20 cellular contexts compared by ENCODE assay signal in the genomic region with DNA sequence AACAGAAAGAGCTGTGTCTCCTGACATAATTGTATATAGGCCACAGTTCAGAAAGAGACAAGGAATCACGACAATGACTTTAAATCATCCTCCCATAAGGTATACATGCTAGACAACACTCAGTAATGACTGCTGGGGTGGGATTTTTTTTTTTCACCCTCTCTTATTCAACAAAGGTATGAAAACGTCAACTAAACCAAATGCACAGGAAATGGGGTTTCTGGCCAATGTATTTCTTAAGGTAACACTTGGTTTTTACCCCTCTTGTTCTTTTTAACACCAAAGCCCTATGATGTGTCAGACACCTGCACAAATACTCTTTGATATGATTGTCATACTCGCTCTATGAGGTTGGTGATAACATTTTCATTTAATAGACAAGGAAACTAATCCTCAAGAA.
DNase-seq lines count a peak whose midpoint lies in the region; ATAC-seq and TF ChIP-seq lines count a peak whose summit lies in the region.
"Had no signal": no experiment of that assay in that cellular context is flagged by ENCODE, and none has a peak within 500 bp of the region (broad histone marks: within the 10 kb centered on the region; RNA-seq: fewer than 3 reads in every experiment).

No MANE protein-coding gene starts in this region.

- H3K27me3 ChIP-seq in mesendoderm (ENCODE audit: insufficient read depth, low read length, poor library complexity): no peaks in the 10 kb centered on the region
- no peaks in the 10 kb centered on the region for H3K27me3 ChIP-seq in transverse colon
- H3K27me3 ChIP-seq in MM.1S (replicated peaks; ENCODE audit: insufficient read depth, low read length): no peaks in the 10 kb centered on the region
- H3K27me3 ChIP-seq: cardiac muscle cell, heart left ventricle, left lung had no signal

- H3K36me3 ChIP-seq in mesendoderm (ENCODE audit: control insufficient read depth, insufficient read depth, low read length): no peaks in the 10 kb centered on the region
- H3K36me3 ChIP-seq in transverse colon: no peaks in the 10 kb centered on the region
- H3K36me3 ChIP-seq in MM.1S (replicated peaks; ENCODE audit: insufficient read depth, low read length): no peaks in the 10 kb centered on the region
- H3K36me3 ChIP-seq: cardiac muscle cell, heart left ventricle, left lung, prostate gland had no signal

- peak overlapping the region in 1 of 2 donors; percentile 33 for H3K27ac Mint-ChIP-seq in activated naive CD4-positive, alpha-beta T cell treated with anti-CD3 and anti-CD28 coated beads, Interleukin-2, amount 50 U/mL, for 72 hours
- H3K27ac Mint-ChIP-seq in activated T-helper 17 cell treated with anti-CD3 and anti-CD28 coated beads, Interleukin-2, amount 50 U/mL, for 72 hours: peak overlapping the region; percentile 27
- H3K27ac Mint-ChIP-seq: CD14-positive monocyte, WTC11 had no signal

- H3K36me3 Mint-ChIP-seq in activated naive CD4-positive, alpha-beta T cell treated with anti-CD3 and anti-CD28 coated beads, Interleukin-2, amount 50 U/mL, for 72 hours: peaks cover 0 to 2% of the 10 kb centered on the region in 2 donors
- no peaks in the 10 kb centered on the region for H3K36me3 Mint-ChIP-seq in activated T-helper 17 cell treated with anti-CD3 and anti-CD28 coated beads, Interleukin-2, amount 50 U/mL, for 72 hours (ENCODE audit: low read depth)
- H3K36me3 Mint-ChIP-seq: CD14-positive monocyte, WTC11 had no signal

- no peak overlapping the region for H2AFZ ChIP-seq in MM.1S (ENCODE audit: low read length)

- no peaks in the 10 kb centered on the region for H4K20me1 ChIP-seq in MM.1S (ENCODE audit: insufficient read depth, low read length)

- H3K9ac ChIP-seq in mesendoderm (ENCODE audit: low read length): no peak overlapping the region
- no peak overlapping the region for H3K9ac ChIP-seq in MM.1S (ENCODE audit: low read length)

- no peak overlapping the region for H4K8ac ChIP-seq in mesendoderm (ENCODE audit: low read depth, low read length)

- no peak for TF ChIP-seq POLR2A in transverse colon (IDR thresholded peaks at IDR 0.05)

- H3K18ac ChIP-seq in mesendoderm (ENCODE audit: low read length): no peak overlapping the region

- H3K79me2 ChIP-seq in mesendoderm (ENCODE audit: control insufficient read depth, insufficient read depth, low read length) (no peaks in the 10 kb centered on the region), MM.1S (ENCODE audit: low read length) (no peaks in the 10 kb centered on the region)

- no peaks in the 10 kb centered on the region for H3K27me3 Mint-ChIP-seq in activated T-helper 17 cell treated with anti-CD3 and anti-CD28 coated beads, Interleukin-2, amount 50 U/mL, for 72 hours

- H3K27ac ChIP-seq in mesendoderm (ENCODE audit: low read depth, low read length) (peak overlapping the region; percentile 93), transverse colon (peak overlapping the region in 3 of 4 donors; percentile 18 to 69 (median 37)), MM.1S (ENCODE audit: low read length) (no peak overlapping the region)
- H3K27ac ChIP-seq: cardiac muscle cell, heart left ventricle, left lung, prostate gland had no signal

- in situ Hi-C loops in transverse colon (cut with MboI; ENCODE audit: low pct_ligation_motif_present in 1 of 4, low pct_unique_long_range_greater_than_20kb in 1 of 4, low sequenced_read_pairs in 3 of 4): no loop called here

- no peaks in the 10 kb centered on the region for H3K79me1 ChIP-seq in mesendoderm (ENCODE audit: low read length)

- H3K9me2 ChIP-seq in MM.1S (replicated peaks; ENCODE audit: insufficient read depth, low read length): no peaks in the 10 kb centered on the region

- H4K5ac ChIP-seq in mesendoderm (ENCODE audit: low read length): no peak overlapping the region

- intact Hi-C loops in transverse colon (cut with DNase I; ENCODE audit: low total_unique reads): no loop called here

- no peak overlapping the region for H3K4me3 ChIP-seq in mesendoderm (ENCODE audit: low read length)
- H3K4me3 ChIP-seq in transverse colon: no peak overlapping the region
- H3K4me3 ChIP-seq in MM.1S (ENCODE audit: low read length): no peak overlapping the region
- H3K4me3 ChIP-seq: cardiac muscle cell, heart left ventricle, left lung, prostate gland had no signal

- H3K56ac ChIP-seq in mesendoderm (ENCODE audit: low read length): peak overlapping the region; percentile 26

- no peak overlapping the region for H3K23ac ChIP-seq in mesendoderm (ENCODE audit: low read length)

- DNase-seq in activated naive CD4-positive, alpha-beta T cell treated with anti-CD3 and anti-CD28 coated beads, Interleukin-2, amount 50 U/mL, for 72 hours (ENCODE audit: low spot score in 2 of 2): no peak
- DNase-seq in activated naive CD4-positive, alpha-beta T cell treated with anti-CD3 and anti-CD28 coated beads, Interleukin-2, amount 50 U/mL, for 16 hours: no peak
- DNase-seq in mesendoderm (peak; percentile 9), transverse colon (no peak), SKM-1 (lab: John Stamatoyannopoulos, UW; ENCODE audit: unreplicated experiment) (no peak), MM.1S (no peak)
- DNase-seq: activated effector memory CD4-positive, alpha-beta T cell treated with Interleukin-2 at 50 U/mL for 16 hours; anterior cingulate cortex; dermis blood vessel endothelial cell; heart left ventricle; left lung; midbrain; NCI-H1105 treated with DMSO at 0.1 percent for 48 hours; T1000 had no signal

- no peak for TF ChIP-seq EP300 in transverse colon (IDR thresholded peaks at IDR 0.05; ENCODE audit: low read depth)

- no peak overlapping the region for H2AK5ac ChIP-seq in mesendoderm (ENCODE audit: low read length)

- H2BK120ac ChIP-seq in mesendoderm (ENCODE audit: low read depth, low read length): no peak overlapping the region

- TF ChIP-seq CTCF in transverse colon (IDR thresholded peaks at IDR 0.05): no peak
- no peak for TF ChIP-seq CTCF in MM.1S (IDR thresholded peaks at IDR 0.05; ENCODE audit: low read length)

- H2BK5ac ChIP-seq in mesendoderm (ENCODE audit: low read length): no peak overlapping the region

- no peak overlapping the region for H2BK15ac ChIP-seq in mesendoderm (replicated peaks; ENCODE audit: low read depth)

- no peak overlapping the region for H3K4me2 ChIP-seq in mesendoderm (ENCODE audit: low read length)
- no peak overlapping the region for H3K4me2 ChIP-seq in MM.1S (ENCODE audit: low read depth, low read length)

- ATAC-seq in activated naive CD4-positive, alpha-beta T cell treated with anti-CD3 and anti-CD28 coated beads, Interleukin-2, amount 50 U/mL, for 72 hours: peak; percentile 72 to 87
- peak; percentile 37 for ATAC-seq in activated T-helper 17 cell treated with anti-CD3 and anti-CD28 coated beads, Interleukin-2, amount 50 U/mL, for 72 hours (replicated peaks)
- no peak for ATAC-seq in GM19397 (IDR thresholded peaks at IDR 0.05; ENCODE audit: unreplicated experiment)
- ATAC-seq: heart left ventricle, left lung, WTC11 had no signal

- H3K4me3 Mint-ChIP-seq in activated T-helper 17 cell treated with anti-CD3 and anti-CD28 coated beads, Interleukin-2, amount 50 U/mL, for 72 hours: peak overlapping the region; percentile 11
- H3K4me3 Mint-ChIP-seq: CD14-positive monocyte, WTC11 had no signal

- H3K4me1 ChIP-seq in mesendoderm (ENCODE audit: control insufficient read depth, low read depth, low read length) (peaks cover 10% of the 10 kb centered on the region), transverse colon (peaks cover 0 to 15% (median 0%) of the 10 kb centered on the region in 4 donors), MM.1S (ENCODE audit: low read length) (no peaks in the 10 kb centered on the region)
- H3K4me1 ChIP-seq: heart left ventricle, left lung, prostate gland had no signal

- no peak overlapping the region for H3K4ac ChIP-seq in mesendoderm (ENCODE audit: low read depth, low read length)

- H3K4me1 Mint-ChIP-seq in activated T-helper 17 cell treated with anti-CD3 and anti-CD28 coated beads, Interleukin-2, amount 50 U/mL, for 72 hours: peaks cover 8% of the 10 kb centered on the region
- H3K4me1 Mint-ChIP-seq: WTC11 had no signal

- no peaks in the 10 kb centered on the region for H3F3A ChIP-seq in MM.1S (ENCODE audit: insufficient read depth, low read length)

- WGBS in mesendoderm (ENCODE audit: extremely low coverage, insufficient coverage, low lambda C conversion rate): no CpG with 5 or more reads among the region's 3 CpGs
- WGBS in transverse colon (ENCODE audit: low coverage in 1 of 2), 2 donors: 50 to 67% methylated on average over 3 of the region's 3 CpGs

- H3K9me3 Mint-ChIP-seq in activated naive CD4-positive, alpha-beta T cell treated with anti-CD3 and anti-CD28 coated beads, Interleukin-2, amount 50 U/mL, for 72 hours: peaks cover 0 to 4% of the 10 kb centered on the region in 2 donors
- peaks cover 3% of the 10 kb centered on the region for H3K9me3 Mint-ChIP-seq in activated T-helper 17 cell treated with anti-CD3 and anti-CD28 coated beads, Interleukin-2, amount 50 U/mL, for 72 hours

- H3K9me3 ChIP-seq in transverse colon (peaks cover 0 to 2% of the 10 kb centered on the region in 2 donors), MM.1S (replicated peaks; ENCODE audit: insufficient read depth, low read length) (no peaks in the 10 kb centered on the region)
- H3K9me3 ChIP-seq: left lung, prostate gland had no signal
